Comparison of ENCODE assay signal across 9 cellular contexts in the genomic region with DNA sequence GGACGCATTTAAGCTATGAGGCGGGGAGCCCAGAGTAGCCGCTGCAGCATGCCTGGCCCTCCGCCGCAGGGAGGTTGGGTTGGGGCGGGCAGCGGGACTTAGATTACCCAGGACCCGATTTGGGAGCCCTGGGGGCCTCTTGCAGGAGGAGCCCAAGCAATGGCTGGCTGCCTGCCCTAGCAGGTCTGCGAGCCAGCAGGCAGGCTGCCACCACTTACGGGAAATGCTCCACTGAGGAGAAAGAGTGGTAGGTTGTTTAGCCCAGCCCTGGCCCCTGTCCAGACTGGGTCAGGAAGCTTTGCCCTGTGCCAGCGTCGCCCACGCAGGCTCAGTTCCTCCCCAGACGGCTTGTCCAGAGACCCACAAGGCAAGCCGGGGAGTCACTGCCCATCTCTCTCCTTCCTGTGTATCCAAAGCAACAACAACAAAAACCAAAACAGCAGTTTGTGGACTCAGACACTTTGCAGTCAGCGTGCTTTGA. TPM values are rescaled to one million over a fixed set of nuclear protein-coding genes. Genes with fewer than 3 reads are reported as not detected.
A peak's percentile ranks its signal among the peaks of the same experiment; 100 is the strongest.
DNase-seq lines count a peak whose midpoint lies in the region; ATAC-seq and TF ChIP-seq lines count a peak whose summit lies in the region.
"Had no signal": no experiment of that assay in that cellular context is flagged by ENCODE, and none has a peak within 500 bp of the region (broad histone marks: within the 10 kb centered on the region; RNA-seq: fewer than 3 reads in every experiment).

No MANE protein-coding gene starts in this region.

- no peak overlapping the region for H3K27ac Mint-ChIP-seq in stimulated activated naive CD8-positive, alpha-beta T cell treated with anti-CD3 and anti-CD28 coated beads, Interleukin-15, amount 100 ng/mL, for 72 hours
- H3K27ac Mint-ChIP-seq: activated naive CD8-positive, alpha-beta T cell had no signal

- no peaks in the 10 kb centered on the region for H3K4me1 Mint-ChIP-seq in stimulated activated naive CD8-positive, alpha-beta T cell treated with anti-CD3 and anti-CD28 coated beads, Interleukin-15, amount 100 ng/mL, for 72 hours

- no peaks in the 10 kb centered on the region for H3K9me3 Mint-ChIP-seq in stimulated activated naive CD8-positive, alpha-beta T cell treated with anti-CD3 and anti-CD28 coated beads, Interleukin-15, amount 100 ng/mL, for 72 hours

- TF ChIP-seq CTCF in foreskin keratinocyte (conservative IDR thresholded peaks at IDR 0.05) (no peak), omental fat pad (IDR thresholded peaks at IDR 0.05) (no peak)

- no peak overlapping the region for H3K4me3 Mint-ChIP-seq in stimulated activated naive CD8-positive, alpha-beta T cell treated with anti-CD3 and anti-CD28 coated beads, Interleukin-15, amount 100 ng/mL, for 72 hours
- H3K4me3 Mint-ChIP-seq: activated naive CD8-positive, alpha-beta T cell had no signal

- H3K27ac ChIP-seq in foreskin keratinocyte, result no peak overlapping the region

- no peaks in the 10 kb centered on the region for H3K4me1 ChIP-seq in foreskin keratinocyte

- peaks cover 27% of the 10 kb centered on the region for H3K27me3 Mint-ChIP-seq in stimulated activated naive CD8-positive, alpha-beta T cell treated with anti-CD3 and anti-CD28 coated beads, Interleukin-15, amount 100 ng/mL, for 72 hours

- DNase-seq in EH (ENCODE audit: low read depth) (peak; percentile 63), T1000 (lab: John Stamatoyannopoulos, UW) (peak; percentile 44), foreskin keratinocyte (peak in 1 of 2 donors; percentile 49), omental fat pad (ENCODE audit: low spot score) (peak; percentile 83), NCI-H187 (lab: John Stamatoyannopoulos, UW) (no peak), NCI-H345 (lab: John Stamatoyannopoulos, UW) (no peak), DMS114 treated with DMSO at 0.1 percent for 48 hours (lab: John Stamatoyannopoulos, UW; ENCODE audit: unreplicated experiment) (no peak)
- no peak for DNase-seq in stimulated activated naive CD8-positive, alpha-beta T cell treated with anti-CD3 and anti-CD28 coated beads, Interleukin-15, amount 100 ng/mL, for 72 hours

- peaks cover 26% of the 10 kb centered on the region for H3K27me3 ChIP-seq in foreskin keratinocyte

- ATAC-seq in foreskin keratinocyte, result peak; percentile 53
- peak; percentile 93 for ATAC-seq in omental fat pad (ENCODE audit: low FRiP score)
- no peak for ATAC-seq in stimulated activated naive CD8-positive, alpha-beta T cell treated with anti-CD3 and anti-CD28 coated beads, Interleukin-15, amount 100 ng/mL, for 72 hours

RNA-seq across cellular contexts. Expression of gene TVP23A, which starts 10.3 kb away (rescaled TPM):
- not detected in 2 replicates for total RNA-seq in foreskin keratinocyte
- polyA plus RNA-seq in foreskin keratinocyte, result not detected in 2 replicates
- total RNA-seq in omental fat pad, result 1 to 10 TPM in 2 of 4 donors, under 1 TPM in 2; 0.25 to 1.5 (median 0.84) TPM

RNA-seq across cellular contexts. Expression of gene CIITA, which starts 48.1 kb away (rescaled TPM):
- total RNA-seq in foreskin keratinocyte, result 0.07 TPM in 1 of 2 replicates, not detected in the other
- 0.03 and 0.06 TPM in 2 replicates for polyA plus RNA-seq in foreskin keratinocyte
- total RNA-seq in omental fat pad, result 100 to 1,000 TPM in 1 of 4 donors, 10 to 100 TPM in 1, 1 to 10 TPM in 2; 3.2 to 101 (median 11.2) TPM

Comparison
In these comparisons a context has a peak if more than half of its experiments do, and no peak if none do; other contexts are left out.
1. DNase-seq: peak in EH (single experiment), T1000 (single experiment) and omental fat pad (single experiment); none in NCI-H187 (0 of 2), NCI-H345 (single experiment), stimulated activated naive CD8-positive, alpha-beta T cell treated with anti-CD3 and anti-CD28 coated beads, Interleukin-15, amount 100 ng/mL, for 72 hours (0 of 2) and DMS114 treated with DMSO at 0.1 percent for 48 hours (single experiment).